ENCODE assay signal across 8 cellular contexts in the genomic region with DNA sequence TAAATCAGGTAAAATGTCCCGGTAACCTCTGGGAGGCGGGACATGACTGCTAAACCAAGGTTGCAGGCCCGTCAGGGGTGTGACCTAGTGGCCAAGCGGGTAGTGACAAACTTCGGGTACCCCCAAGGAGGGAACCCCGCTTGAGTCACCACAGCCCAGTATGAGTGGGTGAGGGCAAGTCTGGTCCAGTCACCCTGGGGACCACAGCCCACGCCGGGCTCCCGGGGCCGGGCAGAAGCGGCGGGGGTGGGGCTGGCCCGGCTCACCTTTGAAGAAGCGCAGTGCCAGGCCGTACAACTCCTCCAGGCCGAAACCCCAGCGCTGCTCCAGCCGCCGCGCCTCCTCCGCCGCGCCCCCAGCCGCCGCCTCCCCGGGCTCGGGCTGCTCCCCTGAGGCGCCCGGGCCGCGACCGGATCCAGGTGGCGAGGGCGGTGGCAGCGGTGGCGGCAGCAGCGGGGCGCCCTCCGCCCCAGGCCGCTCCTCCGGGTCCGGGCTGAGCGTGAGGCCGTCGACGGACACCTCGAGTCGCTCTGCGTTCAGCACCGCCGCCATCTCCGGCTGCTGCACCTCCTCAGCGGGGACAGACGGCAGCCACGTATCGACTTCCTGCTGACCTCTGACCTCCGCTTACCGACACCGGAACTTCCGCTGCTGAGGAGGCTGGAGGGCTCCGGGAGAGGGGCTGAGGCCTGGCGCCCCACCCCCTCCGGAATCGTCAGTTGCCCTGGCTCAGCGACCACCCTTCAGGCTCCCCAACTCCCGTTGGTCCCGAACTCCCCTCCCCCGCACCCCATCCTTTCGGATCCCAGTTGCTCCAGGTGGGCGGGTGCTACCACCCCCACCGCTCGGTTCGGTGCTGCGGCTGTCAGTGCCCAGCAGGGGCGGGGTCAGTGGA. TPM values are rescaled to one million over a fixed set of nuclear protein-coding genes. Genes with fewer than 3 reads are reported as not detected.
DNase-seq lines count a peak whose midpoint lies in the region; ATAC-seq and TF ChIP-seq lines count a peak whose summit lies in the region.

A gene (minus strand): TSS at position 618 of the 895 bp plus-strand sequence. CDS start 66 bp downstream, at position 552.

- H3K27ac ChIP-seq in SU-DHL-6 (ENCODE audit: low read depth, low read length) (peak within 1 kb of the TSS; percentile 71), ovary (peak within 1 kb of the TSS; percentile 79 to 93), thymus (ENCODE audit: low read depth) (peak within 1 kb of the TSS; percentile 94)

- ATAC-seq in HG02759 (IDR thresholded peaks at IDR 0.05; ENCODE audit: unreplicated experiment) = peak; percentile 95

- peak within 1 kb of the TSS; percentile 87 for H3K27ac Mint-ChIP-seq in activated naive CD8-positive, alpha-beta T cell treated with anti-CD3 and anti-CD28 coated beads for 36 hours

- H3K9me3 Mint-ChIP-seq in activated naive CD8-positive, alpha-beta T cell treated with anti-CD3 and anti-CD28 coated beads for 36 hours = no peaks in the 10 kb centered on the region

- peak; percentile 14; the same call in 1 of the 3 replicates for TF ChIP-seq CTCF in GM12872 (IDR thresholded peaks at IDR 0.05; ENCODE audit: insufficient read depth, low read depth, low read length)
- TF ChIP-seq CTCF in SU-DHL-6 (IDR thresholded peaks at IDR 0.05; ENCODE audit: insufficient read depth, low read length, poor library complexity, severe bottlenecking) = no peak
- peak in 1 of 3 donors; percentile 6 for TF ChIP-seq CTCF in ovary (IDR thresholded peaks at IDR 0.05)

- WGBS in ovary, 3 donors = 0 to 1% (median 0%) methylated on average over 39 to 75 of the region's 75 CpGs
- under 1% methylated on average over 75 of the region's 75 CpGs for WGBS in thymus

- H2AFZ ChIP-seq in SU-DHL-6 (ENCODE audit: low read depth, low read length, severe bottlenecking) = peak within 1 kb of the TSS; percentile 66

- H3K27me3 Mint-ChIP-seq in activated naive CD8-positive, alpha-beta T cell treated with anti-CD3 and anti-CD28 coated beads for 36 hours = no peaks in the 10 kb centered on the region

- peaks cover 28% of the 10 kb centered on the region for H3K4me1 Mint-ChIP-seq in activated naive CD8-positive, alpha-beta T cell treated with anti-CD3 and anti-CD28 coated beads for 36 hours

- H4K20me1 ChIP-seq in SU-DHL-6 (ENCODE audit: low read depth, low read length) = peaks cover 3% of the 10 kb centered on the region; the same call in 1 of the 2 replicates

- DNase-seq in NCI-H1417 (lab: John Stamatoyannopoulos, UW) (peak; percentile 80 to 91 (median 85)), head of caudate nucleus (peak; percentile 81 to 97 (median 91)), ovary (peak; percentile 88 to 91 (median 90))
- DNase-seq in activated naive CD8-positive, alpha-beta T cell treated with anti-CD3 and anti-CD28 coated beads for 36 hours = peak; percentile 86

- intact Hi-C loops in head of caudate nucleus (cut with DNase I) = loop anchor here (5.0 to 10.0 kb wide), 2 partner anchors 62 to 124 kb away; a partner anchor contains a TSS
- intact Hi-C loops in ovary (cut with DNase I) = no loop called here

- H3K36me3 ChIP-seq in SU-DHL-6 (ENCODE audit: low read length) = no peaks in the 10 kb centered on the region
- no peaks in the 10 kb centered on the region for H3K36me3 ChIP-seq in ovary
- no peaks in the 10 kb centered on the region for H3K36me3 ChIP-seq in thymus (ENCODE audit: control insufficient read depth, insufficient read depth)

- H3K4me3 ChIP-seq in SU-DHL-6 (ENCODE audit: insufficient read depth, low read length, poor library complexity, severe bottlenecking) (peak within 1 kb of the TSS; percentile 91), ovary (peak within 1 kb of the TSS; percentile 79), thymus (ENCODE audit: low read length) (peak within 1 kb of the TSS; percentile 100)

- H3K4me1 ChIP-seq in ovary (ENCODE audit: insufficient read depth) = peaks cover 6% of the 10 kb centered on the region
- peaks cover 13% of the 10 kb centered on the region for H3K4me1 ChIP-seq in thymus (ENCODE audit: control insufficient read depth, insufficient read depth, low read length)

- H3K9me3 ChIP-seq in SU-DHL-6 (ENCODE audit: insufficient read depth, low read length) (no peaks in the 10 kb centered on the region), ovary (no peaks in the 10 kb centered on the region), thymus (ENCODE audit: control insufficient read depth) (no peaks in the 10 kb centered on the region)

- peak; percentile 93 for TF ChIP-seq POLR2A in ovary (IDR thresholded peaks at IDR 0.05)

- peaks cover 25% of the 10 kb centered on the region for H3F3A ChIP-seq in SU-DHL-6 (ENCODE audit: insufficient read depth)

- H3K79me2 ChIP-seq in SU-DHL-6 (ENCODE audit: insufficient read depth, low read length) = peaks cover 47% of the 10 kb centered on the region

- H3K9ac ChIP-seq in SU-DHL-6 (ENCODE audit: low read length) = peak within 1 kb of the TSS; percentile 84

- H3K9me2 ChIP-seq in SU-DHL-6 (replicated peaks; ENCODE audit: insufficient read depth, low read length) = no peaks in the 10 kb centered on the region

- H3K27me3 ChIP-seq in SU-DHL-6 (ENCODE audit: low read length) = no peaks in the 10 kb centered on the region
- H3K27me3 ChIP-seq in ovary = no peaks in the 10 kb centered on the region
- H3K27me3 ChIP-seq in thymus (ENCODE audit: control insufficient read depth, insufficient read depth) = no peaks in the 10 kb centered on the region

- peak within 1 kb of the TSS; percentile 94 for H3K4me3 Mint-ChIP-seq in activated naive CD8-positive, alpha-beta T cell treated with anti-CD3 and anti-CD28 coated beads for 36 hours

- TF ChIP-seq EP300 in ovary (IDR thresholded peaks at IDR 0.05) = no peak

- H3K4me2 ChIP-seq in SU-DHL-6 (ENCODE audit: low read depth, low read length, poor library complexity, severe bottlenecking) = peak within 1 kb of the TSS; percentile 99

- H3K36me3 Mint-ChIP-seq in activated naive CD8-positive, alpha-beta T cell treated with anti-CD3 and anti-CD28 coated beads for 36 hours = peaks cover 15% of the 10 kb centered on the region

RNA-seq across cellular contexts. Expression of the gene that starts here (rescaled TPM):
- total RNA-seq in activated naive CD8-positive, alpha-beta T cell treated with anti-CD3 and anti-CD28 coated beads for 36 hours = 10 to 100 TPM; 19.2 to 19.7 TPM
- 10 to 100 TPM; 28.1 to 45.9 (median 35.9) TPM for total RNA-seq in ovary
- polyA plus RNA-seq in ovary = 10 to 100 TPM; 17.6 to 26.1 TPM
- polyA plus RNA-seq in thymus = 17.9 TPM

Comparison
In these comparisons a context has a peak if more than half of its experiments do, and no peak if none do; other contexts are left out.
1. Peak in every context shown above with its lines: DNase-seq, ATAC-seq, H3K4me3 ChIP-seq and H3K27ac ChIP-seq.